ENCODE assay signal across 8 cellular contexts in genomic region chr12:56338643-56339422, GRCh38. TPM values are rescaled to one million over a fixed set of nuclear protein-coding genes. Genes with fewer than 3 reads are reported as not detected.
DNase-seq lines count a peak whose midpoint lies in the region; ATAC-seq and TF ChIP-seq lines count a peak whose summit lies in the region.

A gene with protein sequence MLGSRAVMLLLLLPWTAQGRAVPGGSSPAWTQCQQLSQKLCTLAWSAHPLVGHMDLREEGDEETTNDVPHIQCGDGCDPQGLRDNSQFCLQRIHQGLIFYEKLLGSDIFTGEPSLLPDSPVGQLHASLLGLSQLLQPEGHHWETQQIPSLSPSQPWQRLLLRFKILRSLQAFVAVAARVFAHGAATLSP (plus strand): TSS chr12:56338884. CDS start chr12:56339045, 161 bp downstream.

- peak within 1 kb of the TSS; percentile 42 for H3K27ac Mint-ChIP-seq in Calu3 (ENCODE audit: unreplicated experiment)
- H3K27ac Mint-ChIP-seq in effector memory CD8-positive, alpha-beta T cell: peak within 1 kb of the TSS; percentile 95 to 97

- intact Hi-C loops in Calu3 (cut with micrococcal nuclease; ENCODE audit: unreplicated experiment): no loop called here
- intact Hi-C loops in lower leg skin (cut with DNase I; ENCODE audit: low total_unique reads): no loop called here

- DNase-seq in Calu3 (peak; percentile 66), lower leg skin (ENCODE audit: low spot score in 2 of 2) (no peak)
- peak; percentile 91 for DNase-seq in activated CD4-positive, alpha-beta T cell treated with anti-CD3 and anti-CD28 coated beads for 48 hours
- DNase-seq in effector memory CD8-positive, alpha-beta T cell: peak; percentile 62 to 67 (median 65)
- peak; percentile 82 for DNase-seq in stimulated activated CD4-positive, alpha-beta T cell treated with anti-CD3 and anti-CD28 coated beads, Interleukin-4, amount 100 ng/mL, for 1 hour

- no peaks in the 10 kb centered on the region for H3K27me3 Mint-ChIP-seq in Calu3 (ENCODE audit: unreplicated experiment)
- H3K27me3 Mint-ChIP-seq in effector memory CD8-positive, alpha-beta T cell: no peaks in the 10 kb centered on the region

- 40 to 41% methylated on average over 8 of the region's 8 CpGs for WGBS in lower leg skin, 2 donors

- CTCF ChIA-PET in Calu3 (lab: Charles Lee): interaction anchor here (0.5 to 0.7 kb wide), 3 partner anchors 98 to 299 kb away, joined by 3 to 4 read pairs (median 3); no protein-coding TSS in a partner anchor

- TF ChIP-seq CTCF in Calu3 (IDR thresholded peaks at IDR 0.05; ENCODE audit: unreplicated experiment) (no peak), lower leg skin (IDR thresholded peaks at IDR 0.05) (no peak)

- H3K4me3 Mint-ChIP-seq in Calu3 (ENCODE audit: low read depth, unreplicated experiment): no peak within 1 kb of the TSS
- H3K4me3 Mint-ChIP-seq in effector memory CD8-positive, alpha-beta T cell: peak within 1 kb of the TSS; percentile 83 to 84

- no peaks in the 10 kb centered on the region for H3K9me3 Mint-ChIP-seq in Calu3 (ENCODE audit: low read depth, unreplicated experiment)
- H3K9me3 Mint-ChIP-seq in effector memory CD8-positive, alpha-beta T cell: no peaks in the 10 kb centered on the region

- ATAC-seq in HG03280 (IDR thresholded peaks at IDR 0.05; ENCODE audit: unreplicated experiment) (peak; percentile 31), GM21515 (IDR thresholded peaks at IDR 0.05; ENCODE audit: unreplicated experiment) (no peak), GM21526 (IDR thresholded peaks at IDR 0.05; ENCODE audit: low FRiP score, unreplicated experiment) (no peak)
- peak; percentile 72 for ATAC-seq in effector memory CD8-positive, alpha-beta T cell (replicated peaks)

- H3K4me1 Mint-ChIP-seq in Calu3 (ENCODE audit: low read depth, unreplicated experiment): peaks cover 15% of the 10 kb centered on the region
- peaks cover 13 to 20% of the 10 kb centered on the region in 2 donors for H3K4me1 Mint-ChIP-seq in effector memory CD8-positive, alpha-beta T cell (ENCODE audit: low read depth in 2 of 2)

- no peak for TF ChIP-seq POLR2A in lower leg skin (IDR thresholded peaks at IDR 0.05)

- BruUV-seq in Calu3 (replicated peaks; lab: Mats Ljungman, UMichigan): TSS peak; percentile 26

- H3K4me3 ChIP-seq in lower leg skin (ENCODE audit: low read depth, poor library complexity, severe bottlenecking): no peak within 1 kb of the TSS

- H3K36me3 Mint-ChIP-seq in Calu3 (ENCODE audit: insufficient read depth, unreplicated experiment): peaks cover 14% of the 10 kb centered on the region
- H3K36me3 Mint-ChIP-seq in effector memory CD8-positive, alpha-beta T cell (ENCODE audit: insufficient read depth): peaks cover 18% of the 10 kb centered on the region

RNA-seq across cellular contexts. Expression of the gene that starts here (rescaled TPM):
- total RNA-seq in Calu3 (2022) (1.8 and 2.9 TPM in 2 replicates), lower leg skin (under 1 TPM in 1 of 4 donors, not detected in 3; 0.45 TPM)

Comparison
In these comparisons a context has a peak if more than half of its experiments do, and no peak if none do; other contexts are left out.
1. DNase-seq: peak in Calu3 (single experiment), activated CD4-positive, alpha-beta T cell treated with anti-CD3 and anti-CD28 coated beads for 48 hours (single experiment), effector memory CD8-positive, alpha-beta T cell (3 of 3) and stimulated activated CD4-positive, alpha-beta T cell treated with anti-CD3 and anti-CD28 coated beads, Interleukin-4, amount 100 ng/mL, for 1 hour (single experiment); none in lower leg skin (0 of 2).
2. ATAC-seq: peak in HG03280 (single experiment) and effector memory CD8-positive, alpha-beta T cell (single experiment); none in GM21515 (single experiment) and GM21526 (single experiment).